Comparison of ENCODE assay signal across 1 cellular context in genomic region chr13:80873589-80873988, GRCh38.
TF ChIP-seq lines count a peak whose summit lies in the region.

No MANE protein-coding gene starts in this region.

TF ChIP-seq in WTC11, 78 proteins besides CTCF, POLR2A, EP300 and RAD21 (continued from another document):
- no peak for TF ChIP-seq IRF1 (CRISPR knock-in tag; IDR thresholded peaks at IDR 0.05)
- TF ChIP-seq ERG (CRISPR knock-in tag; IDR thresholded peaks at IDR 0.05), result no peak
- no peak for TF ChIP-seq MLX (CRISPR knock-in tag; IDR thresholded peaks at IDR 0.05)
- no peak for TF ChIP-seq ZNF532 (CRISPR knock-in tag; IDR thresholded peaks at IDR 0.05; ENCODE audit: borderline replicate concordance)
- TF ChIP-seq OVOL2 (CRISPR knock-in tag; IDR thresholded peaks at IDR 0.05; ENCODE audit: borderline replicate concordance), result no peak
TF ChIP-seq in WTC11: peak in this region for 0.
